In the genomic region with DNA sequence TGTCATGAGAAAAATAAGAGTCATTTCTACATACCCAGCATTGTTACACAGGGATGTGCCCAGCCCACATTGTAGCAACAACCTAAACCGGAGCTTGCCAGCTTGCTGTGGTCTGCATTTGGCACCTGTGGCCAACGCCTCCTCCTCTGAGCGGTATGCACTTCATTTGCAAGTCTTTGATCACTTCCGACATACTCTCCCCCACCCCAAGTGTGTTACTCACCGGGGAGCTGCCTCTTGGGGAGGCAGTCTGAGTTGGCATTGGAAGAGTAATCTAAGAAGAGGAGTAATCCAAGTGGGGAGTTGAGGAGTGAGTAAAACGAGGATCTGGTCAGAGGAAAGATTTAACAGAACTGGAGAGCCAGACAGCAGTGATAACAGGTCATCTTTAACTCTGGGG, we compare ENCODE assay signal across 8 cellular contexts. TPM values are rescaled to one million over a fixed set of nuclear protein-coding genes. Genes with fewer than 3 reads are reported as not detected.
DNase-seq lines count a peak whose midpoint lies in the region; ATAC-seq, FAIRE-seq and TF ChIP-seq lines count a peak whose summit lies in the region.

No MANE protein-coding gene starts in this region.

- H2BK5ac ChIP-seq in H1 (ENCODE audit: low read depth, low read length) = no peak overlapping the region

- no peak overlapping the region for H2AFZ ChIP-seq in H1 (ENCODE audit: low read length)

- H3K4me3 ChIP-seq in H1 (ENCODE audit: extremely low read depth in 1 of 4, insufficient read depth in 2 of 4, low read depth in 3 of 4, low read length in 4 of 4) (peak overlapping the region in 1 of 4 experiments; percentile 35; a peak in 1 of 8 replicates), skeletal muscle tissue (ENCODE audit: low read length in 3 of 3) (peak overlapping the region in 2 of 3 donors; percentile 33 to 49), tibial nerve (no peak overlapping the region)

- H2BK120ac ChIP-seq in H1 (replicated peaks; ENCODE audit: low read depth, low read length) = no peak overlapping the region

- no peaks in the 10 kb centered on the region for H3K27me3 ChIP-seq in H1 (replicated peaks in 1 of 4; ENCODE audit: control insufficient read depth in 3 of 4, extremely low read depth in 1 of 4, insufficient read depth in 3 of 4, low read length in 3 of 4)
- H3K27me3 ChIP-seq in skeletal muscle tissue (ENCODE audit: control insufficient read depth in 3 of 3, insufficient read depth in 3 of 3, low read length in 3 of 3) = no peaks in the 10 kb centered on the region
- H3K27me3 ChIP-seq in tibial nerve = no peaks in the 10 kb centered on the region

- POLR2A ChIA-PET in H1 (lab: Charles Lee; ENCODE audit: partially characterized antibody) = interaction anchor here (0.9 to 8.1 kb wide), 7 partner anchors 8 to 53 kb away, joined by 3 to 70 read pairs (median 5); no protein-coding TSS in a partner anchor

- H3K56ac ChIP-seq in H1 (replicated peaks; ENCODE audit: insufficient read length, low read depth, low read length) = no peak overlapping the region

- H3K9me3 ChIP-seq in H1 (ENCODE audit: insufficient read depth in 2 of 2, low read depth in 1 of 2, low read length in 1 of 2) (no peaks in the 10 kb centered on the region), skeletal muscle tissue (ENCODE audit: control insufficient read depth in 3 of 3, low read length in 3 of 3) (no peaks in the 10 kb centered on the region), tibial nerve (no peaks in the 10 kb centered on the region)

- no peak overlapping the region for H3K23ac ChIP-seq in H1 (ENCODE audit: insufficient read length)

- H4K20me1 ChIP-seq in H1 (replicated peaks in 1 of 2; ENCODE audit: control insufficient read depth in 1 of 2, insufficient read depth in 2 of 2, low read length in 2 of 2) = peaks cover 0 to 2% of the 10 kb centered on the region in 2 experiments

- H3K27ac ChIP-seq in H1 (ENCODE audit: low read depth, low read length) (no peak overlapping the region), skeletal muscle tissue (ENCODE audit: low read depth, low read length) (peak overlapping the region; percentile 7), tibial nerve (peak overlapping the region in 1 of 4 donors; percentile 38)

- DNase-seq in DMS 273 (lab: John Stamatoyannopoulos, UW; ENCODE audit: unreplicated experiment) (peak; percentile 57), HT-29 (ENCODE audit: low spot score) (peak; percentile 71), H1 (ENCODE audit: low read depth in 1 of 2, low spot score in 2 of 2) (peak; percentile 52 to 56), NCI-H1694 (lab: John Stamatoyannopoulos, UW) (no peak), tibial nerve (ENCODE audit: low spot score in 2 of 2) (no peak)
- peak; percentile 77 for DNase-seq in activated CD4-positive, alpha-beta T cell treated with anti-CD3 and anti-CD28 coated beads, Interleukin-2, amount 50 U/mL, for 1 hour

- H3K9ac ChIP-seq in H1 (replicated peaks in 1 of 4; ENCODE audit: extremely low read depth in 1 of 4, low read depth in 3 of 4, low read length in 3 of 4) (no peak overlapping the region), skeletal muscle tissue (ENCODE audit: low read depth in 1 of 3, low read length in 3 of 3) (peak overlapping the region in 1 of 3 donors; percentile 36)

- H3K18ac ChIP-seq in H1 (ENCODE audit: extremely low read depth, low read length) = no peak overlapping the region

- H2BK12ac ChIP-seq in H1 (ENCODE audit: low read depth, low read length) = no peak overlapping the region

- 11% methylated on average over 6 of the region's 6 CpGs; no CpG with 5 or more reads in 1 of the 2 experiments for WGBS in H1 (ENCODE audit: extremely low coverage in 1 of 2, insufficient coverage in 1 of 2, insufficient read length in 1 of 2, insufficient replicate concordance in 2 of 2, low coverage in 1 of 2, low lambda C conversion rate in 2 of 2, missing lambda C conversion rate in 1 of 2), 2 experiments
- WGBS in tibial nerve, 2 donors = 34 to 56% methylated on average over 6 of the region's 6 CpGs

- H4K91ac ChIP-seq in H1 (replicated peaks; ENCODE audit: insufficient read length, low read length) = no peak overlapping the region

- no peak for ATAC-seq in HG03175 (IDR thresholded peaks at IDR 0.05; ENCODE audit: unreplicated experiment)

- peaks cover 12% of the 10 kb centered on the region for H3K23me2 ChIP-seq in H1 (ENCODE audit: low read depth, low read length)

- no peak overlapping the region for H2BK15ac ChIP-seq in H1 (ENCODE audit: low read length)

- no peak for TF ChIP-seq EP300 in H1 (IDR thresholded peaks at IDR 0.05; ENCODE audit: borderline replicate concordance in 1 of 2, low read depth in 2 of 2, low read length in 2 of 2)
- TF ChIP-seq EP300 in tibial nerve (IDR thresholded peaks at IDR 0.05) = no peak

- TF ChIP-seq POLR2A in H1 (IDR thresholded peaks at IDR 0.05; ENCODE audit: control extremely low read depth in 1 of 2, low read depth in 2 of 2, low read length in 2 of 2) (no peak), tibial nerve (IDR thresholded peaks at IDR 0.05) (no peak)

- H3K79me2 ChIP-seq in H1 (ENCODE audit: control insufficient read depth in 1 of 2, insufficient read depth in 2 of 2, low read length in 2 of 2) = peaks cover 0 to 63% of the 10 kb centered on the region in 2 experiments; a peak in 3 of 4 replicates

- peak overlapping the region; percentile 4 to 32 for H3K4me2 ChIP-seq in H1 (ENCODE audit: insufficient read depth in 1 of 2, low read depth in 2 of 2, low read length in 2 of 2)

- H4K8ac ChIP-seq in H1 (ENCODE audit: extremely low read depth, insufficient read depth, low read length) = no peak overlapping the region

- H2BK20ac ChIP-seq in H1 (ENCODE audit: low read length) = no peak overlapping the region

- CTCF ChIA-PET in H1 (lab: Charles Lee; ENCODE audit: partially characterized antibody) = interaction anchor here (0.9 to 1.9 kb wide), 5 partner anchors 11 to 41 kb away, joined by 3 to 4 read pairs (median 3); no protein-coding TSS in a partner anchor

- H3K14ac ChIP-seq in H1 (ENCODE audit: insufficient read length) = no peak overlapping the region

- FAIRE-seq in H1 (lab: Jason Lieb, UNC) = peak; percentile 81

- H3K79me1 ChIP-seq in H1 (ENCODE audit: low read depth, low read length) = no peaks in the 10 kb centered on the region; the same call in 1 of the 2 replicates

- no peak for TF ChIP-seq RAD21 in H1 (IDR thresholded peaks at IDR 0.05 in 1 of 2, conservative IDR thresholded peaks at IDR 0.05 in 1 of 2; ENCODE audit: low read depth in 2 of 2, low read length in 2 of 2)

- H3K4me1 ChIP-seq in H1 (replicated peaks in 1 of 4; ENCODE audit: control insufficient read depth in 3 of 4, insufficient read depth in 4 of 4, low read length in 3 of 4) (peaks cover 4 to 17% (median 12%) of the 10 kb centered on the region in 4 experiments; a peak in 6 of 7 replicates), skeletal muscle tissue (ENCODE audit: control insufficient read depth in 3 of 3, insufficient read depth in 3 of 3, low read length in 3 of 3) (peaks cover 21 to 28% (median 25%) of the 10 kb centered on the region in 3 donors), tibial nerve (peaks cover 0 to 60% (median 18%) of the 10 kb centered on the region in 4 donors)

- H4K5ac ChIP-seq in H1 (ENCODE audit: insufficient read length, low read depth, low read length) = no peak overlapping the region

- no peak for TF ChIP-seq CTCF in H1 (IDR thresholded peaks at IDR 0.05; ENCODE audit: control extremely low read depth in 1 of 3, insufficient read depth in 1 of 3, low read depth in 1 of 3, low read length in 3 of 3)
- TF ChIP-seq CTCF in tibial nerve (IDR thresholded peaks at IDR 0.05) = no peak

- H3K36me3 ChIP-seq in H1 (ENCODE audit: control insufficient read depth in 2 of 4, insufficient read depth in 4 of 4, low read length in 3 of 4) (no peaks in the 10 kb centered on the region; a peak in 1 of 8 replicates), skeletal muscle tissue (ENCODE audit: control insufficient read depth in 3 of 3, insufficient read depth in 3 of 3, low read length in 3 of 3) (no peaks in the 10 kb centered on the region), tibial nerve (no peaks in the 10 kb centered on the region)

- H2AK5ac ChIP-seq in H1 (ENCODE audit: low read depth, low read length) = no peak overlapping the region

- no peak overlapping the region for H3K4ac ChIP-seq in H1 (replicated peaks; ENCODE audit: insufficient read length, low read depth, low read length)

TF ChIP-seq in H1, 55 proteins besides CTCF, POLR2A, EP300 and RAD21:
- TF ChIP-seq TAF1 (IDR thresholded peaks at IDR 0.05; ENCODE audit: low read depth, low read length) (no peak), HDAC2 (IDR thresholded peaks at IDR 0.05; ENCODE audit: borderline replicate concordance in 1 of 2, low read depth in 2 of 2, low read length in 2 of 2) (0 out of 4 replicates have a peak, but pooled peaks of 1 of the 2 experiments have one; percentile 39), TEAD4 (IDR thresholded peaks at IDR 0.05; ENCODE audit: low read depth, low read length) (peak; percentile 78), TCF12 (IDR thresholded peaks at IDR 0.05; ENCODE audit: low read depth, low read length) (peak; percentile 88)
- TF ChIP-seq, protein P1, sequence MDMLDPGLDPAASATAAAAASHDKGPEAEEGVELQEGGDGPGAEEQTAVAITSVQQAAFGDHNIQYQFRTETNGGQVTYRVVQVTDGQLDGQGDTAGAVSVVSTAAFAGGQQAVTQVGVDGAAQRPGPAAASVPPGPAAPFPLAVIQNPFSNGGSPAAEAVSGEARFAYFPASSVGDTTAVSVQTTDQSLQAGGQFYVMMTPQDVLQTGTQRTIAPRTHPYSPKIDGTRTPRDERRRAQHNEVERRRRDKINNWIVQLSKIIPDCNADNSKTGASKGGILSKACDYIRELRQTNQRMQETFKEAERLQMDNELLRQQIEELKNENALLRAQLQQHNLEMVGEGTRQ (IDR thresholded peaks at IDR 0.05; ENCODE audit: low read length) = no peak

RNA-seq across cellular contexts. Expression of a gene that starts 3.8 kb away (rescaled TPM):
- 7.4 and 10.0 TPM in 2 replicates for total RNA-seq in HT-29 (2014; rRNA removed; shearing (Covaris generic))
- 38.7 and 44.6 TPM in 2 replicates for total RNA-seq in H1 (2021; fragmentation: NEBNext Ultra II Directional; extraction: Animal tissue kit (Norgen Biotek cat#: 25700))
- 25.2 and 30.8 TPM in 2 replicates for polyA plus RNA-seq in H1 (2011; rRNA removed)
- 21.4 TPM for polyA plus RNA-seq in H1 (2011; cell fraction: cytosol; rRNA removed)
- 37.2 TPM for polyA plus RNA-seq in H1 (2011; cell fraction: nucleus; rRNA removed)
- polyA plus RNA-seq in H1 (2012, experiment 1 of 2) = 37.2 to 45.7 TPM (median 42.6 TPM) in 4 replicates
- 22.6 TPM for polyA plus RNA-seq in H1 (2012, experiment 2 of 2)
- polyA plus RNA-seq in H1 (2013, experiment 1 of 2) = 27.0 TPM
- 26.9 TPM for polyA plus RNA-seq in H1 (2013, experiment 2 of 2)
- 22.4 and 27.3 TPM in 2 replicates for polyA minus RNA-seq in H1 (2011; rRNA and poly(A)+ RNA removed)
- polyA minus RNA-seq in H1 (2011; cell fraction: cytosol; rRNA and poly(A)+ RNA removed) = 20.9 TPM
- polyA minus RNA-seq in H1 (2011; cell fraction: nucleus; rRNA and poly(A)+ RNA removed) = 31.5 TPM
- total RNA-seq in skeletal muscle tissue (8.9 TPM), tibial nerve (10 to 100 TPM in 3 of 4 donors, 1 to 10 TPM in 1; 9.6 to 16.5 (median 11.4) TPM)

Comparison
In these comparisons a context has a peak if more than half of its experiments do, and no peak if none do; other contexts are left out.
1. DNase-seq: peak in DMS 273 (single experiment), HT-29 (single experiment), activated CD4-positive, alpha-beta T cell treated with anti-CD3 and anti-CD28 coated beads, Interleukin-2, amount 50 U/mL, for 1 hour (single experiment) and H1 (2 of 2); none in NCI-H1694 (single experiment) and tibial nerve (0 of 2).
2. H3K4me3 ChIP-seq: peak in skeletal muscle tissue (2 of 3); none in tibial nerve (0 of 4).